1 cellular context compared by ENCODE assay signal in genomic region chr2:120258140-120258539, GRCh38.
TF ChIP-seq lines count a peak whose summit lies in the region.

No MANE protein-coding gene starts in this region.

TF ChIP-seq in HepG2, 621 proteins besides CTCF, POLR2A, EP300 and RAD21 (continued from another document):
- TF ChIP-seq ZNF776 (CRISPR knock-in tag; IDR thresholded peaks at IDR 0.05) = no peak
- TF ChIP-seq KDM1A (CRISPR knock-in tag; IDR thresholded peaks at IDR 0.05) = no peak
- no peak for TF ChIP-seq SP5 (CRISPR knock-in tag; IDR thresholded peaks at IDR 0.05; ENCODE audit: borderline replicate concordance, low read depth)
- peak; percentile 57 for TF ChIP-seq HNF4A (CRISPR knock-in tag; IDR thresholded peaks at IDR 0.05)
- TF ChIP-seq ZNF30 (CRISPR knock-in tag; IDR thresholded peaks at IDR 0.05) = no peak
- TF ChIP-seq ZNF251 (CRISPR knock-in tag; IDR thresholded peaks at IDR 0.05) = no peak
- TF ChIP-seq NFRKB (IDR thresholded peaks at IDR 0.05) = no peak
- no peak for TF ChIP-seq ZNF703 (CRISPR knock-in tag; IDR thresholded peaks at IDR 0.05; ENCODE audit: borderline replicate concordance)
- TF ChIP-seq NFYC (CRISPR knock-in tag; IDR thresholded peaks at IDR 0.05) = no peak
- no peak for TF ChIP-seq ZNF282 (IDR thresholded peaks at IDR 0.05; ENCODE audit: partially characterized antibody)
- no peak for TF ChIP-seq ZSCAN20 (CRISPR knock-in tag; IDR thresholded peaks at IDR 0.05; ENCODE audit: borderline replicate concordance)
- TF ChIP-seq PHF20 (CRISPR knock-in tag; IDR thresholded peaks at IDR 0.05) = no peak
- TF ChIP-seq NCOA5 (CRISPR knock-in tag; IDR thresholded peaks at IDR 0.05) = no peak
- TF ChIP-seq ZNF605 (CRISPR knock-in tag; IDR thresholded peaks at IDR 0.05) = 0 out of 2 replicates have a peak, but pooled peaks have one; percentile 22
- TF ChIP-seq CBX5 (CRISPR knock-in tag; IDR thresholded peaks at IDR 0.05; ENCODE audit: borderline replicate concordance) = no peak
